31 cellular contexts compared by ENCODE assay signal in genomic region chr12:121495746-121496145, GRCh38.
A peak's percentile ranks its signal among the peaks of the same experiment; 100 is the strongest.
DNase-seq lines count a peak whose midpoint lies in the region; ATAC-seq and TF ChIP-seq lines count a peak whose summit lies in the region.
"Had no signal": no experiment of that assay in that cellular context is flagged by ENCODE, and none has a peak within 500 bp of the region (broad histone marks: within the 10 kb centered on the region; RNA-seq: fewer than 3 reads in every experiment).

No MANE protein-coding gene starts in this region.

- H3K27ac Mint-ChIP-seq in natural killer cell, result peak overlapping the region; percentile 3 to 22
- no peak overlapping the region for H3K27ac Mint-ChIP-seq in natural killer cell treated with Interleukin-12 subunit alpha and Interleukin-12 subunit beta and Interleukin-15 and Interleukin-18, amount 100 ng/mL, for 72 hours
- peak overlapping the region; percentile 83 for H3K27ac Mint-ChIP-seq in nephron progenitor cell
- H3K27ac Mint-ChIP-seq: activated naive CD8-positive, alpha-beta T cell treated with anti-CD3 and anti-CD28 coated beads for 36 hours; B cell; nephron had no signal

- H3K4me3 Mint-ChIP-seq in natural killer cell (peak overlapping the region; percentile 14), nephron progenitor cell (no peak overlapping the region)
- H3K4me3 Mint-ChIP-seq in natural killer cell treated with Interleukin-12 subunit alpha and Interleukin-12 subunit beta and Interleukin-15 and Interleukin-18, amount 100 ng/mL, for 72 hours, result no peak overlapping the region
- H3K4me3 Mint-ChIP-seq: activated naive CD8-positive, alpha-beta T cell treated with anti-CD3 and anti-CD28 coated beads for 36 hours; B cell; nephron had no signal

- H3K36me3 ChIP-seq in right atrium auricular region (no peaks in the 10 kb centered on the region), Peyer's patch (no peaks in the 10 kb centered on the region)
- H3K36me3 ChIP-seq in effector memory CD4-positive, alpha-beta T cell (ENCODE audit: control insufficient read depth, insufficient read depth, low read length), result peaks cover 8% of the 10 kb centered on the region
- H3K36me3 ChIP-seq: pancreas, tibial artery had no signal

- H3K4me3 ChIP-seq in right atrium auricular region (no peak overlapping the region), Peyer's patch (no peak overlapping the region)
- H3K4me3 ChIP-seq in effector memory CD4-positive, alpha-beta T cell (ENCODE audit: insufficient read depth, low read depth, low read length, poor library complexity, severe bottlenecking), result no peak overlapping the region
- H3K4me3 ChIP-seq: coronary artery, heart right ventricle, lower lobe of right lung, mucosa of descending colon, pancreas, stomach, tibial artery had no signal

- no peak for TF ChIP-seq CTCF in natural killer cell (IDR thresholded peaks at IDR 0.05)
- TF ChIP-seq CTCF in nephron progenitor cell (IDR thresholded peaks at IDR 0.05), result no peak
- TF ChIP-seq CTCF in right atrium auricular region (IDR thresholded peaks at IDR 0.05), result no peak
- TF ChIP-seq CTCF in Peyer's patch (IDR thresholded peaks at IDR 0.05), result no peak

- H3K27ac ChIP-seq in right atrium auricular region (no peak overlapping the region), Peyer's patch (no peak overlapping the region)
- H3K27ac ChIP-seq in effector memory CD4-positive, alpha-beta T cell (ENCODE audit: insufficient read depth, low read length, poor library complexity, severe bottlenecking), result no peak overlapping the region
- H3K27ac ChIP-seq: coronary artery, heart right ventricle, lower lobe of right lung, pancreas, stomach, tibial artery had no signal

- no peak for DNase-seq in natural killer cell
- no peak for DNase-seq in natural killer cell treated with Interleukin-12 subunit alpha and Interleukin-12 subunit beta and Interleukin-15 and Interleukin-18, amount 100 ng/mL, for 72 hours (ENCODE audit: low spot score)
- peak; percentile 26 for DNase-seq in globus pallidus (ENCODE audit: low spot score)
- DNase-seq in nephron progenitor cell, result no peak
- no peak for DNase-seq in right atrium auricular region (ENCODE audit: low spot score)
- DNase-seq in effector memory CD4-positive, alpha-beta T cell, result no peak
- no peak for DNase-seq in Peyer's patch
- DNase-seq: activated effector memory CD4-positive, alpha-beta T cell treated with anti-CD3 and anti-CD28 coated beads, Interleukin-2, amount 50 U/mL, for 16 hours; activated naive CD8-positive, alpha-beta T cell treated with anti-CD3 and anti-CD28 coated beads for 36 hours; aorta; DMS53; heart right ventricle; Kasumi-1; lower lobe of right lung; mucosa of descending colon; MV-4-11; NCI-H146; pancreas; right cardiac atrium; Right ventricle myocardium superior; stimulated activated CD8-positive, alpha-beta memory T cell treated with anti-CD3 and anti-CD28 coated beads, Interleukin-4, amount 100 ng/mL, for 48 hours; stomach; T-helper 2 cell; tibial artery had no signal

- no peak for TF ChIP-seq POLR2A in Peyer's patch (IDR thresholded peaks at IDR 0.05)

- no peak for ATAC-seq in natural killer cell
- no peak for ATAC-seq in natural killer cell treated with Interleukin-12 subunit alpha and Interleukin-12 subunit beta and Interleukin-15 and Interleukin-18, amount 100 ng/mL, for 72 hours
- ATAC-seq in HG02588 (IDR thresholded peaks at IDR 0.05; ENCODE audit: unreplicated experiment), result no peak
- ATAC-seq: activated CD4-positive, CD25-positive, alpha-beta regulatory T cell treated with anti-CD3 and anti-CD28 coated beads, Interleukin-2, amount 50 U/mL, for 24 hours; esophagus mucosa; heart right ventricle; lower lobe of right lung; mucosa of descending colon; pancreas; right cardiac atrium; SK-N-SH treated with all-trans-retinoic acid at 6 μM for 48 hours had no signal

- H3K27me3 Mint-ChIP-seq in natural killer cell (ENCODE audit: low read depth in 2 of 2), result no peaks in the 10 kb centered on the region
- H3K27me3 Mint-ChIP-seq in natural killer cell treated with Interleukin-12 subunit alpha and Interleukin-12 subunit beta and Interleukin-15 and Interleukin-18, amount 100 ng/mL, for 72 hours, result no peaks in the 10 kb centered on the region
- H3K27me3 Mint-ChIP-seq in nephron progenitor cell (ENCODE audit: low read depth, poor library complexity), result no peaks in the 10 kb centered on the region
- H3K27me3 Mint-ChIP-seq: activated naive CD8-positive, alpha-beta T cell treated with anti-CD3 and anti-CD28 coated beads for 36 hours; B cell had no signal

- no peaks in the 10 kb centered on the region for H3K36me3 Mint-ChIP-seq in natural killer cell
- H3K36me3 Mint-ChIP-seq in natural killer cell treated with Interleukin-12 subunit alpha and Interleukin-12 subunit beta and Interleukin-15 and Interleukin-18, amount 100 ng/mL, for 72 hours, result no peaks in the 10 kb centered on the region
- peaks cover 54% of the 10 kb centered on the region for H3K36me3 Mint-ChIP-seq in nephron progenitor cell (ENCODE audit: low read depth)
- H3K36me3 Mint-ChIP-seq: activated naive CD8-positive, alpha-beta T cell treated with anti-CD3 and anti-CD28 coated beads for 36 hours had no signal

- H3K27me3 ChIP-seq in right atrium auricular region (no peaks in the 10 kb centered on the region), Peyer's patch (no peaks in the 10 kb centered on the region)
- no peaks in the 10 kb centered on the region for H3K27me3 ChIP-seq in effector memory CD4-positive, alpha-beta T cell (replicated peaks; ENCODE audit: control insufficient read depth, insufficient read depth, low read length, poor library complexity, severe bottlenecking)
- H3K27me3 ChIP-seq: heart right ventricle, pancreas, stomach, tibial artery had no signal

- H3K4me1 Mint-ChIP-seq in natural killer cell, result peaks cover 17 to 32% of the 10 kb centered on the region in 2 donors
- H3K4me1 Mint-ChIP-seq in natural killer cell treated with Interleukin-12 subunit alpha and Interleukin-12 subunit beta and Interleukin-15 and Interleukin-18, amount 100 ng/mL, for 72 hours (ENCODE audit: low read depth in 2 of 2), result peaks cover 19 to 25% of the 10 kb centered on the region in 2 donors
- peaks cover 45% of the 10 kb centered on the region for H3K4me1 Mint-ChIP-seq in nephron progenitor cell

- intact Hi-C loops in natural killer cell (cut with micrococcal nuclease), result no loop called here

- H3K9me3 ChIP-seq in right atrium auricular region, result no peaks in the 10 kb centered on the region
- no peaks in the 10 kb centered on the region for H3K9me3 ChIP-seq in effector memory CD4-positive, alpha-beta T cell (ENCODE audit: control insufficient read depth, low read length)
- no peaks in the 10 kb centered on the region for H3K9me3 ChIP-seq in Peyer's patch
- H3K9me3 ChIP-seq: heart right ventricle, lower lobe of right lung, mucosa of descending colon, pancreas, stomach, tibial artery had no signal

- no peaks in the 10 kb centered on the region for H3K9me3 Mint-ChIP-seq in natural killer cell
- no peaks in the 10 kb centered on the region for H3K9me3 Mint-ChIP-seq in natural killer cell treated with Interleukin-12 subunit alpha and Interleukin-12 subunit beta and Interleukin-15 and Interleukin-18, amount 100 ng/mL, for 72 hours
- no peaks in the 10 kb centered on the region for H3K9me3 Mint-ChIP-seq in nephron progenitor cell
- H3K9me3 Mint-ChIP-seq: activated naive CD8-positive, alpha-beta T cell treated with anti-CD3 and anti-CD28 coated beads for 36 hours; nephron had no signal

- H3K4me1 ChIP-seq in right atrium auricular region (peaks cover 0 to 8% of the 10 kb centered on the region in 2 donors), Peyer's patch (peaks cover 0 to 6% (median 0%) of the 10 kb centered on the region in 4 donors)
- H3K4me1 ChIP-seq in effector memory CD4-positive, alpha-beta T cell (ENCODE audit: control insufficient read depth, insufficient read depth, low read length, poor library complexity, severe bottlenecking), result peaks cover 7% of the 10 kb centered on the region
- H3K4me1 ChIP-seq: pancreas had no signal

Comparison
In these comparisons a context has a peak if more than half of its experiments do, and no peak if none do; other contexts are left out.
1. H3K27ac Mint-ChIP-seq: peak in natural killer cell (2 of 2) and nephron progenitor cell (single experiment); none in natural killer cell treated with Interleukin-12 subunit alpha and Interleukin-12 subunit beta and Interleukin-15 and Interleukin-18, amount 100 ng/mL, for 72 hours (0 of 2).